ENCODE assay signal across 13 cellular contexts in genomic region chr12:56657416-56658379, GRCh38. TPM values are rescaled to one million over a fixed set of nuclear protein-coding genes. Genes with fewer than 3 reads are reported as not detected.
DNase-seq lines count a peak whose midpoint lies in the region; ATAC-seq and TF ChIP-seq lines count a peak whose summit lies in the region.
"Had no signal": no experiment of that assay in that cellular context is flagged by ENCODE, and none has a peak within 500 bp of the region (broad histone marks: within the 10 kb centered on the region; RNA-seq: fewer than 3 reads in every experiment).

No MANE protein-coding gene starts in this region.

- peak overlapping the region; percentile 38 for H3K4me3 Mint-ChIP-seq in natural killer cell treated with Interleukin-12 subunit alpha and Interleukin-12 subunit beta and Interleukin-15 and Interleukin-18, amount 100 ng/mL, for 72 hours
- H3K4me3 Mint-ChIP-seq in natural killer cell, result no peak overlapping the region
- no peak overlapping the region for H3K4me3 Mint-ChIP-seq in activated naive CD8-positive, alpha-beta T cell treated with anti-CD3 and anti-CD28 coated beads, Interleukin-2, amount 10 ng/mL, durations not matched to agents 7 days and 5 days
- H3K4me3 Mint-ChIP-seq: naive thymus-derived CD8-positive, alpha-beta T cell had no signal

- peaks cover 8 to 11% of the 10 kb centered on the region in 2 experiments for H3K36me3 ChIP-seq in mesenchymal stem cell (ENCODE audit: control insufficient read depth in 1 of 2, insufficient read depth in 2 of 2, low read depth in 1 of 2, low read length in 2 of 2)

- H3K18ac ChIP-seq in mesenchymal stem cell (ENCODE audit: low read depth in 1 of 2, low read length in 2 of 2), result no peak overlapping the region

- no peak for TF ChIP-seq CTCF in natural killer cell (IDR thresholded peaks at IDR 0.05)

- no peak overlapping the region for H3K9ac ChIP-seq in mesenchymal stem cell (ENCODE audit: low read length)

- no peak overlapping the region for H4K91ac ChIP-seq in mesenchymal stem cell (ENCODE audit: low read length)

- H3K27me3 ChIP-seq in mesenchymal stem cell (ENCODE audit: control insufficient read depth in 1 of 2, insufficient read depth in 1 of 2, low read length in 2 of 2), result no peaks in the 10 kb centered on the region

- H3K27me3 Mint-ChIP-seq in natural killer cell treated with Interleukin-12 subunit alpha and Interleukin-12 subunit beta and Interleukin-15 and Interleukin-18, amount 100 ng/mL, for 72 hours, result no peaks in the 10 kb centered on the region
- no peaks in the 10 kb centered on the region for H3K27me3 Mint-ChIP-seq in natural killer cell (ENCODE audit: low read depth in 2 of 2)
- H3K27me3 Mint-ChIP-seq in activated naive CD8-positive, alpha-beta T cell treated with anti-CD3 and anti-CD28 coated beads, Interleukin-2, amount 10 ng/mL, durations not matched to agents 7 days and 5 days, result no peaks in the 10 kb centered on the region
- H3K27me3 Mint-ChIP-seq: naive thymus-derived CD8-positive, alpha-beta T cell had no signal

- H4K8ac ChIP-seq in mesenchymal stem cell (ENCODE audit: low read length), result no peak overlapping the region

- no peaks in the 10 kb centered on the region for H3K4me1 ChIP-seq in mesenchymal stem cell (ENCODE audit: control insufficient read depth, insufficient read depth, low read depth, low read length)
- H3K4me1 ChIP-seq: left ventricle myocardium inferior had no signal

- H2BK12ac ChIP-seq in mesenchymal stem cell (ENCODE audit: low read length in 2 of 2), result no peak overlapping the region

- H3K23ac ChIP-seq in mesenchymal stem cell (ENCODE audit: low read length in 2 of 2), result no peak overlapping the region

- no peak overlapping the region for H3K14ac ChIP-seq in mesenchymal stem cell (ENCODE audit: low read length in 2 of 2)

- no peaks in the 10 kb centered on the region for H3K9me3 ChIP-seq in mesenchymal stem cell (ENCODE audit: control insufficient read depth, low read length)

- H3K27ac Mint-ChIP-seq in natural killer cell treated with Interleukin-12 subunit alpha and Interleukin-12 subunit beta and Interleukin-15 and Interleukin-18, amount 100 ng/mL, for 72 hours, result peak overlapping the region; percentile 25 to 66
- no peak overlapping the region for H3K27ac Mint-ChIP-seq in natural killer cell
- H3K27ac Mint-ChIP-seq in activated naive CD8-positive, alpha-beta T cell treated with anti-CD3 and anti-CD28 coated beads, Interleukin-2, amount 10 ng/mL, durations not matched to agents 7 days and 5 days, result no peak overlapping the region

- H2BK5ac ChIP-seq in mesenchymal stem cell (ENCODE audit: low read depth, low read length, poor library complexity, severe bottlenecking), result no peak overlapping the region

- H3K4me2 ChIP-seq in mesenchymal stem cell (ENCODE audit: low read length, poor library complexity, severe bottlenecking), result no peak overlapping the region

- no peak overlapping the region for H2BK15ac ChIP-seq in mesenchymal stem cell (ENCODE audit: low read depth, poor library complexity, severe bottlenecking)

- POLR2A ChIA-PET in activated naive CD8-positive, alpha-beta T cell treated with anti-CD3 and anti-CD28 coated beads, Interleukin-2, amount 10 ng/mL, durations not matched to agents 7 days and 5 days (lab: Charles Lee), result interaction anchor here (1.8 kb wide), 1 partner anchor 12 kb away, joined by 9 read pairs; the partner anchor contains the start of gene ATP5F1B

- no peaks in the 10 kb centered on the region for H3K4me1 Mint-ChIP-seq in natural killer cell treated with Interleukin-12 subunit alpha and Interleukin-12 subunit beta and Interleukin-15 and Interleukin-18, amount 100 ng/mL, for 72 hours (ENCODE audit: low read depth in 2 of 2)
- H3K4me1 Mint-ChIP-seq in natural killer cell, result no peaks in the 10 kb centered on the region
- peaks cover 2% of the 10 kb centered on the region for H3K4me1 Mint-ChIP-seq in activated naive CD8-positive, alpha-beta T cell treated with anti-CD3 and anti-CD28 coated beads, Interleukin-2, amount 10 ng/mL, durations not matched to agents 7 days and 5 days

- DNase-seq in natural killer cell treated with Interleukin-12 subunit alpha and Interleukin-12 subunit beta and Interleukin-15 and Interleukin-18, amount 100 ng/mL, for 72 hours (ENCODE audit: low spot score), result no peak
- DNase-seq in natural killer cell (no peak), ureter (ENCODE audit: low spot score) (peak; percentile 24), NCI-H2081 (lab: John Stamatoyannopoulos, UW) (no peak), globus pallidus (ENCODE audit: low spot score) (no peak), mesenchymal stem cell (no peak)
- DNase-seq in activated naive CD8-positive, alpha-beta T cell treated with anti-CD3 and anti-CD28 coated beads, Interleukin-2, amount 10 ng/mL, durations not matched to agents 7 days and 5 days, result no peak
- DNase-seq: activated gamma-delta T cell; left ventricle myocardium inferior; naive thymus-derived CD8-positive, alpha-beta T cell had no signal

- peak; percentile 84 to 93 for ATAC-seq in natural killer cell treated with Interleukin-12 subunit alpha and Interleukin-12 subunit beta and Interleukin-15 and Interleukin-18, amount 100 ng/mL, for 72 hours
- ATAC-seq in natural killer cell, result no peak
- ATAC-seq in HG03439 (IDR thresholded peaks at IDR 0.05; ENCODE audit: unreplicated experiment), result peak; percentile 44
- peak; percentile 36 for ATAC-seq in activated naive CD8-positive, alpha-beta T cell treated with anti-CD3 and anti-CD28 coated beads, Interleukin-2, amount 10 ng/mL, durations not matched to agents 7 days and 5 days (ENCODE audit: low read depth)
- ATAC-seq: naive thymus-derived CD8-positive, alpha-beta T cell; SK-N-SH treated with all-trans-retinoic acid at 6 μM for 48 hours had no signal

- H2AK5ac ChIP-seq in mesenchymal stem cell (ENCODE audit: low read length, severe bottlenecking), result no peak overlapping the region

- H3K27ac ChIP-seq in mesenchymal stem cell (ENCODE audit: low read length, poor library complexity, severe bottlenecking), result no peak overlapping the region
- H3K27ac ChIP-seq: left ventricle myocardium inferior, VCaP had no signal

- 100% methylated on average over 5 of the region's 7 CpGs for WGBS in mesenchymal stem cell

- H3K36me3 Mint-ChIP-seq in natural killer cell treated with Interleukin-12 subunit alpha and Interleukin-12 subunit beta and Interleukin-15 and Interleukin-18, amount 100 ng/mL, for 72 hours, result peaks cover 17% of the 10 kb centered on the region
- H3K36me3 Mint-ChIP-seq in natural killer cell, result peaks cover 7% of the 10 kb centered on the region
- peaks cover 26% of the 10 kb centered on the region for H3K36me3 Mint-ChIP-seq in activated naive CD8-positive, alpha-beta T cell treated with anti-CD3 and anti-CD28 coated beads, Interleukin-2, amount 10 ng/mL, durations not matched to agents 7 days and 5 days

- H2AFZ ChIP-seq in mesenchymal stem cell (ENCODE audit: low read depth, low read length), result no peak overlapping the region

- H2BK120ac ChIP-seq in mesenchymal stem cell (ENCODE audit: low read depth, low read length), result no peak overlapping the region

- H3K79me1 ChIP-seq in mesenchymal stem cell (replicated peaks; ENCODE audit: low read length, poor library complexity, severe bottlenecking), result peaks cover 4% of the 10 kb centered on the region

- intact Hi-C loops in natural killer cell (cut with micrococcal nuclease), result no loop called here

- H3K4me3 ChIP-seq in mesenchymal stem cell (ENCODE audit: insufficient read depth in 1 of 2, low read depth in 1 of 2, low read length in 2 of 2), result no peak overlapping the region
- H3K4me3 ChIP-seq: left ventricle myocardium inferior had no signal

- peaks cover 6% of the 10 kb centered on the region for H3K9me3 Mint-ChIP-seq in natural killer cell treated with Interleukin-12 subunit alpha and Interleukin-12 subunit beta and Interleukin-15 and Interleukin-18, amount 100 ng/mL, for 72 hours
- peaks cover 0 to 6% of the 10 kb centered on the region in 2 donors for H3K9me3 Mint-ChIP-seq in natural killer cell
- peaks cover 10% of the 10 kb centered on the region for H3K9me3 Mint-ChIP-seq in activated naive CD8-positive, alpha-beta T cell treated with anti-CD3 and anti-CD28 coated beads, Interleukin-2, amount 10 ng/mL, durations not matched to agents 7 days and 5 days

- no peak overlapping the region for H3K4ac ChIP-seq in mesenchymal stem cell (ENCODE audit: low read depth in 1 of 2, low read length in 2 of 2)

RNA-seq across cellular contexts. Expression of gene ATP5F1B, which starts 11.9 kb away (rescaled TPM):
- 100 to 1,000 TPM; 663 to 739 TPM for total RNA-seq in natural killer cell treated with Interleukin-12 subunit alpha and Interleukin-12 subunit beta and Interleukin-15 and Interleukin-18, amount 100 ng/mL, for 72 hours
- total RNA-seq in natural killer cell, result 100 to 1,000 TPM; 335 to 378 (median 342) TPM
- 100 to 1,000 TPM; 468 to 471 TPM for total RNA-seq in activated naive CD8-positive, alpha-beta T cell treated with anti-CD3 and anti-CD28 coated beads, Interleukin-2, amount 10 ng/mL, durations not matched to agents 7 days and 5 days
- 601 TPM for total RNA-seq in ureter
- 489 TPM for polyA plus RNA-seq in mesenchymal stem cell (2013, experiment 1 of 2)
- 517 TPM for polyA plus RNA-seq in mesenchymal stem cell (2013, experiment 2 of 2)

RNA-seq across cellular contexts. Expression of gene BAZ2A, which starts 27.6 kb away (rescaled TPM):
- total RNA-seq in natural killer cell treated with Interleukin-12 subunit alpha and Interleukin-12 subunit beta and Interleukin-15 and Interleukin-18, amount 100 ng/mL, for 72 hours, result 100 to 1,000 TPM; 140 to 153 TPM
- 100 to 1,000 TPM; 320 to 354 (median 325) TPM for total RNA-seq in natural killer cell
- total RNA-seq in activated naive CD8-positive, alpha-beta T cell treated with anti-CD3 and anti-CD28 coated beads, Interleukin-2, amount 10 ng/mL, durations not matched to agents 7 days and 5 days, result 100 to 1,000 TPM; 139 to 145 TPM
- total RNA-seq in ureter, result 141 TPM
- 80.3 TPM for polyA plus RNA-seq in mesenchymal stem cell (2013, experiment 1 of 2)
- 69.0 TPM for polyA plus RNA-seq in mesenchymal stem cell (2013, experiment 2 of 2)

RNA-seq across cellular contexts. Expression of gene PTGES3, which starts 30.4 kb away (rescaled TPM):
- 100 to 1,000 TPM; 201 to 270 TPM for total RNA-seq in natural killer cell treated with Interleukin-12 subunit alpha and Interleukin-12 subunit beta and Interleukin-15 and Interleukin-18, amount 100 ng/mL, for 72 hours
- total RNA-seq in natural killer cell (10 to 100 TPM; 79.2 to 93.8 (median 93.4) TPM), ureter (212 TPM)
- 100 to 1,000 TPM; 210 to 217 TPM for total RNA-seq in activated naive CD8-positive, alpha-beta T cell treated with anti-CD3 and anti-CD28 coated beads, Interleukin-2, amount 10 ng/mL, durations not matched to agents 7 days and 5 days
- 149 TPM for polyA plus RNA-seq in mesenchymal stem cell (2013, experiment 1 of 2)
- polyA plus RNA-seq in mesenchymal stem cell (2013, experiment 2 of 2), result 152 TPM

Comparison
In these comparisons a context has a peak if more than half of its experiments do, and no peak if none do; other contexts are left out.
1. ATAC-seq: peak in natural killer cell treated with Interleukin-12 subunit alpha and Interleukin-12 subunit beta and Interleukin-15 and Interleukin-18, amount 100 ng/mL, for 72 hours (2 of 2), HG03439 (single experiment) and activated naive CD8-positive, alpha-beta T cell treated with anti-CD3 and anti-CD28 coated beads, Interleukin-2, amount 10 ng/mL, durations not matched to agents 7 days and 5 days (single experiment); none in natural killer cell (0 of 3).
2. H3K27ac Mint-ChIP-seq: peak in natural killer cell treated with Interleukin-12 subunit alpha and Interleukin-12 subunit beta and Interleukin-15 and Interleukin-18, amount 100 ng/mL, for 72 hours (2 of 2); none in natural killer cell (0 of 2) and activated naive CD8-positive, alpha-beta T cell treated with anti-CD3 and anti-CD28 coated beads, Interleukin-2, amount 10 ng/mL, durations not matched to agents 7 days and 5 days (single experiment).